ENCODE assay signal across 8 cellular contexts in genomic region chr20:53773792-53774371, GRCh38.
DNase-seq lines count a peak whose midpoint lies in the region; ATAC-seq lines count a peak whose summit lies in the region.
"Had no signal": no experiment of that assay in that cellular context is flagged by ENCODE, and none has a peak within 500 bp of the region (broad histone marks: within the 10 kb centered on the region; RNA-seq: fewer than 3 reads in every experiment).

No MANE protein-coding gene starts in this region.

- H3K4me3 ChIP-seq in adipocyte (ENCODE audit: low read length) = peak overlapping the region; percentile 61
- H3K4me3 ChIP-seq in stomach smooth muscle (ENCODE audit: low read length in 2 of 2) = no peak overlapping the region

- DNase-seq in HPDE6-E6E7 (ENCODE audit: extremely low spot score) (peak; percentile 94), adipocyte (ENCODE audit: low read depth) (peak; percentile 92), left ventricle myocardium superior (no peak), NCI-H187 treated with DMSO at 0.1 percent for 48 hours (lab: John Stamatoyannopoulos, UW) (no peak), T-helper 2 cell (no peak)
- DNase-seq: activated T-cell treated with anti-CD3 and anti-CD28 coated beads, Interleukin-2, amount 50 U/mL, for 1 hour had no signal

- H3K27me3 ChIP-seq in adipocyte (replicated peaks; ENCODE audit: control insufficient read depth, insufficient read depth, low read length) = no peaks in the 10 kb centered on the region
- H3K27me3 ChIP-seq in stomach smooth muscle (ENCODE audit: control insufficient read depth in 1 of 2, insufficient read depth in 2 of 2, low read length in 2 of 2) = no peaks in the 10 kb centered on the region

- peak; percentile 61 for ATAC-seq in left ventricle myocardium superior
- ATAC-seq in GM18868 (IDR thresholded peaks at IDR 0.05; ENCODE audit: unreplicated experiment) = no peak

- intact Hi-C loops in left ventricle myocardium superior (cut with micrococcal nuclease) = no loop called here

- peak overlapping the region; percentile 75 for H3K9ac ChIP-seq in adipocyte (ENCODE audit: low read length)
- no peak overlapping the region for H3K9ac ChIP-seq in stomach smooth muscle (ENCODE audit: low read length in 2 of 2)

- H3K27ac ChIP-seq in stomach smooth muscle (ENCODE audit: low read length) = peak overlapping the region; percentile 7

- H3K4me1 ChIP-seq in adipocyte (ENCODE audit: control insufficient read depth, insufficient read depth, low read length) (peaks cover 19% of the 10 kb centered on the region), stomach smooth muscle (ENCODE audit: control insufficient read depth, insufficient read depth, low read length) (peaks cover 5% of the 10 kb centered on the region)

- H3K36me3 ChIP-seq in adipocyte (ENCODE audit: control insufficient read depth, insufficient read depth, low read length, severe bottlenecking) = no peaks in the 10 kb centered on the region
- H3K36me3 ChIP-seq in stomach smooth muscle (ENCODE audit: control insufficient read depth in 2 of 2, insufficient read depth in 2 of 2, low read length in 2 of 2) = no peaks in the 10 kb centered on the region

- H3K9me3 ChIP-seq in adipocyte (ENCODE audit: control insufficient read depth, low read length) = no peaks in the 10 kb centered on the region
- no peaks in the 10 kb centered on the region for H3K9me3 ChIP-seq in stomach smooth muscle (ENCODE audit: control insufficient read depth in 2 of 2, low read length in 2 of 2)

Comparison
In these comparisons a context has a peak if more than half of its experiments do, and no peak if none do; other contexts are left out.
1. DNase-seq: peak in HPDE6-E6E7 (single experiment) and adipocyte (single experiment); none in left ventricle myocardium superior (single experiment), NCI-H187 treated with DMSO at 0.1 percent for 48 hours (single experiment) and T-helper 2 cell (0 of 5).